ENCODE assay signal across 17 cellular contexts in the genomic region with DNA sequence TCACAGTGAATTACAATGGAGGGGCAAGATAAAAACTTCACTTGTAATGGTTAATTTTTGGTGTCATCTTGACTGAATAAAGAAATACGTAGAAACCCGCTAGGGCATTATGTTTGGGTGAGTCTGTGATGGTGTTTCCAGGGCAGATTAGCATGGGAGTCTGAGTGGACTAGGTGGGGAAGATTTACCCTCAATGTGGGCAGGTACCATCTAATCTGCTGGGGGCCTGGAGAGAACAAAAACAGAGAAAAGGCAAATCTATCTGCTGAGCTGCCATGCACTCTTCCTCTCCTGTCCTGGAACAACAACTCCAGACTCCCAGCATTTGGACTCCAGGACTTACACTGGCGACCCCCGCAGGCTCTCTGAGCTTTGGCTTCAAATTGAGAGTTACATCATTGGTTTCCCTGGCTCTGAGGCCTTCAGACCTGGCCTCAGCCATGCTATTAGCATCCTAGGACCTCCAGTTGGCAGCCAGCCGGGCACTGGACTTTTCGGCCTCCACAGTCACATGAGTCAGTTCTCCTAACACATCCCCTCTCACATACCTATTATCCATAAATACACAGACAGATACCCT.
"Had no signal": no experiment of that assay in that cellular context is flagged by ENCODE, and none has a peak within 500 bp of the region (broad histone marks: within the 10 kb centered on the region; RNA-seq: fewer than 3 reads in every experiment).

No MANE protein-coding gene starts in this region.

- H3K4me3 ChIP-seq: left ventricle myocardium inferior, spleen, transverse colon had no signal

- H3K9me3 ChIP-seq: spleen, transverse colon had no signal

- H3K4me1 Mint-ChIP-seq: stimulated activated memory B cell treated with anti-CD40 and anti-IgM and Interleukin-4, amounts not matched to agents 10 μg/mL and 1 μg/mL and 100 μg/mL, for 72 hours had no signal

- ATAC-seq: effector memory CD8-positive, alpha-beta T cell; right cardiac atrium; stimulated activated memory B cell treated with anti-CD40 and anti-IgM and Interleukin-4, amounts not matched to agents 10 μg/mL and 1 μg/mL and 100 μg/mL, for 72 hours had no signal

- H3K27me3 Mint-ChIP-seq: activated CD4-positive, alpha-beta T cell treated with anti-CD3 and anti-CD28 coated beads, Interleukin-2, amount 10 ng/mL, durations not matched to agents 24 days and 14 days; activated naive CD8-positive, alpha-beta T cell; brain; effector memory CD8-positive, alpha-beta T cell had no signal

- H3K4me3 Mint-ChIP-seq: activated CD4-positive, alpha-beta T cell treated with anti-CD3 and anti-CD28 coated beads, Interleukin-2, amount 10 ng/mL, durations not matched to agents 24 days and 14 days; activated naive CD8-positive, alpha-beta T cell; brain; dendritic cell treated with granulocyte-macrophage colony-stimulating factor and Interleukin-4, amounts not matched to agents 40 ng/mL and 50 ng/mL, for 4 days; effector memory CD8-positive, alpha-beta T cell; stimulated activated memory B cell treated with anti-CD40 and anti-IgM and Interleukin-4, amounts not matched to agents 10 μg/mL and 1 μg/mL and 100 μg/mL, for 72 hours had no signal

- H3K27me3 ChIP-seq: spleen, transverse colon had no signal

- H3K9me3 Mint-ChIP-seq: dendritic cell treated with granulocyte-macrophage colony-stimulating factor and Interleukin-4, amounts not matched to agents 40 ng/mL and 50 ng/mL, for 4 days; effector memory CD8-positive, alpha-beta T cell; stimulated activated memory B cell treated with anti-CD40 and anti-IgM and Interleukin-4, amounts not matched to agents 10 μg/mL and 1 μg/mL and 100 μg/mL, for 72 hours had no signal

- H3K36me3 ChIP-seq: left ventricle myocardium inferior, spleen, transverse colon had no signal

- H3K27ac Mint-ChIP-seq: activated CD4-positive, alpha-beta T cell treated with anti-CD3 and anti-CD28 coated beads, Interleukin-2, amount 10 ng/mL, durations not matched to agents 24 days and 14 days; activated naive CD8-positive, alpha-beta T cell; dendritic cell treated with granulocyte-macrophage colony-stimulating factor and Interleukin-4, amounts not matched to agents 40 ng/mL and 50 ng/mL, for 4 days; effector memory CD8-positive, alpha-beta T cell; stimulated activated memory B cell treated with anti-CD40 and anti-IgM and Interleukin-4, amounts not matched to agents 10 μg/mL and 1 μg/mL and 100 μg/mL, for 72 hours had no signal

- H3K27ac ChIP-seq: left ventricle myocardium inferior, transverse colon, VCaP had no signal

- DNase-seq: activated CD4-positive, alpha-beta T cell treated with anti-CD3 and anti-CD28 coated beads, Interleukin-2, amount 10 ng/mL, durations not matched to agents 24 days and 14 days; activated T-cell treated with anti-CD3 and anti-CD28 coated beads for 4 hours; amygdala; cerebellar nuclear complex; effector memory CD8-positive, alpha-beta T cell; islet precursor cell; left ventricle myocardium inferior; mesenchymal stem cell; right cardiac atrium; spleen; stimulated activated CD4-positive, alpha-beta T cell treated with anti-CD3 and anti-CD28 coated beads, Interleukin-1b, Interleukin-23, amount 100 ng/mL, for 48 hours; transverse colon had no signal

- H3K4me1 ChIP-seq: left ventricle myocardium inferior, spleen, transverse colon had no signal
